13 cellular contexts compared by ENCODE assay signal in the genomic region with DNA sequence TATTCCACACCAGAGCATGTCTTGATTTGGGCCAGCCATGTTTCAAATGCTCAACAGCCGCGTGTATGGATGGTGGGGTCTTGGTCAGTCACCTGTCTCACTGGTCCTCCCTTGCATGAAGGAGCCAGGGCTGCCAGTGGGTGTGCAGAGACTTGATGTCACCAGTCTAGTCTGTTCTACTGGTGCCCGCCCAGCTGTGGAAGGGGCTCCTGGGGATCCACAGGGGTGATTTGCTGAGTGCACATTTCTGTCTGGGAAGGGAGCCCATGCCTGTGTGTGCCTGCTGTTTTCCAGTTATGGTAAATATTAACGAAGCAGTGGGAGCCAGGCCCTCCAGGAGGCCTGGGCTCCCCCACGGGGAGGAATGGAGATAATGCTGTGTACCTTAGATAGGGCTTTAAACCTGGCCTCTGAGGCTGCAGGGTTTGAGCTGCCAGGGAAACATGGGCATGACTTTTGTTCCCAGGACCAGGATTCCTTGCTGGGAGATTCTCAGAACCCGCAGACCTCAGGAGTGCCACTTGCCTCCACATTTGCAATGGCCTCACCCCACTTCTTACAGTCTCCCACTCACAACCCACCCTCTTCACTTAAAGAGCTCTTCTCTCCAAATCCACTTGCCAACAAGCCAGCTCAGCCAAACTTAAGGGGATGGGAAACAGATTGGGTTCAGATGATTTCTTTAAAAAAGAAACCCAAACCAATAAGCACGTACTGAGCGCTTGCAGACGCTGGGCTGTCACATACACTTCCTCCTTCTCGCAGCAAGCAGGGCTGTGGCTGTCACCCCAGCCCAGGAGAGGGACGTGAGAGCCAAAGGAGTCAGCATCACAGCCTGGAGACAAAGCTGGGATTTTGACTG. TPM values are rescaled to one million over a fixed set of nuclear protein-coding genes. Genes with fewer than 3 reads are reported as not detected.
DNase-seq lines count a peak whose midpoint lies in the region; ATAC-seq and TF ChIP-seq lines count a peak whose summit lies in the region.
"Had no signal": no experiment of that assay in that cellular context is flagged by ENCODE, and none has a peak within 500 bp of the region (broad histone marks: within the 10 kb centered on the region; RNA-seq: fewer than 3 reads in every experiment).

No MANE protein-coding gene starts in this region.

- intact Hi-C loops in natural killer cell (cut with micrococcal nuclease) = no loop called here
- intact Hi-C loops in activated CD4-positive, alpha-beta T cell treated with anti-CD3 and anti-CD28 coated beads, Interleukin-2, amount 10 ng/mL, durations not matched to agents 24 days and 14 days (cut with micrococcal nuclease) = no loop called here

- H3K4me3 Mint-ChIP-seq in natural killer cell = peak overlapping the region; percentile 25
- H3K4me3 Mint-ChIP-seq in activated CD4-positive, alpha-beta T cell treated with anti-CD3 and anti-CD28 coated beads, Interleukin-2, amount 10 ng/mL, durations not matched to agents 24 days and 14 days = no peak overlapping the region
- no peak overlapping the region for H3K4me3 Mint-ChIP-seq in activated naive CD8-positive, alpha-beta T cell treated with anti-CD3 and anti-CD28 coated beads for 36 hours

- peak overlapping the region; percentile 53 for H3K27ac ChIP-seq in duodenal mucosa (ENCODE audit: low read depth, low read length)

- no peaks in the 10 kb centered on the region for H3K27me3 ChIP-seq in duodenal mucosa (ENCODE audit: control insufficient read depth in 1 of 2, insufficient read depth in 2 of 2, low read length in 2 of 2)

- H3K9me3 ChIP-seq in duodenal mucosa (ENCODE audit: control insufficient read depth in 1 of 2, low read length in 2 of 2) = no peaks in the 10 kb centered on the region

- H3K9ac ChIP-seq in duodenal mucosa (ENCODE audit: low read depth in 1 of 2, low read length in 2 of 2) = peak overlapping the region; percentile 36 to 63

- no peak for TF ChIP-seq CTCF in natural killer cell (IDR thresholded peaks at IDR 0.05)

- H3K27ac Mint-ChIP-seq in natural killer cell = peak overlapping the region in 1 of 2 donors; percentile 78
- H3K27ac Mint-ChIP-seq in activated CD4-positive, alpha-beta T cell treated with anti-CD3 and anti-CD28 coated beads, Interleukin-2, amount 10 ng/mL, durations not matched to agents 24 days and 14 days = no peak overlapping the region
- H3K27ac Mint-ChIP-seq in activated naive CD8-positive, alpha-beta T cell treated with anti-CD3 and anti-CD28 coated beads for 36 hours = no peak overlapping the region
- H3K27ac Mint-ChIP-seq: IgD-negative memory B cell had no signal

- H3K36me3 ChIP-seq in duodenal mucosa (ENCODE audit: control insufficient read depth in 1 of 2, insufficient read depth in 2 of 2, low read length in 2 of 2) = no peaks in the 10 kb centered on the region

- H3K4me1 Mint-ChIP-seq in natural killer cell = peaks cover 8 to 9% of the 10 kb centered on the region in 2 donors
- H3K4me1 Mint-ChIP-seq in activated CD4-positive, alpha-beta T cell treated with anti-CD3 and anti-CD28 coated beads, Interleukin-2, amount 10 ng/mL, durations not matched to agents 24 days and 14 days = peaks cover 3% of the 10 kb centered on the region
- peaks cover 3% of the 10 kb centered on the region for H3K4me1 Mint-ChIP-seq in activated naive CD8-positive, alpha-beta T cell treated with anti-CD3 and anti-CD28 coated beads for 36 hours

- H3K4me3 ChIP-seq in duodenal mucosa (ENCODE audit: low read depth in 1 of 2, low read length in 2 of 2) = peak overlapping the region; percentile 30 to 36
- H3K4me3 ChIP-seq: smooth muscle cell had no signal

- peak; percentile 70 to 92 (median 84) for ATAC-seq in natural killer cell
- ATAC-seq: PC-3; stimulated activated naive CD8-positive, alpha-beta T cell treated with anti-CD3 and anti-CD28 coated beads, Interleukin-15, Interleukin-2, amounts not matched to agents 100 U/mL and 50 U/mL, for 24 hours had no signal

- peaks cover 39 to 42% of the 10 kb centered on the region in 2 donors for H3K4me1 ChIP-seq in duodenal mucosa (ENCODE audit: control insufficient read depth in 1 of 2, insufficient read depth in 2 of 2, low read length in 2 of 2)

- peak; percentile 12 for DNase-seq in GDM1 (lab: John Stamatoyannopoulos, UW)
- DNase-seq in NCI-H2081 treated with DMSO at 0.1 percent for 48 hours (lab: John Stamatoyannopoulos, UW) = peak; percentile 26
- no peak for DNase-seq in natural killer cell
- DNase-seq in activated CD4-positive, alpha-beta T cell treated with anti-CD3 and anti-CD28 coated beads, Interleukin-2, amount 10 ng/mL, durations not matched to agents 24 days and 14 days = no peak
- DNase-seq in activated naive CD8-positive, alpha-beta T cell treated with anti-CD3 and anti-CD28 coated beads for 36 hours = no peak
- DNase-seq in GM19238 (ENCODE audit: insufficient read length, low spot score) = no peak
- no peak for DNase-seq in NCI-H82 treated with DMSO at 0.1 percent for 48 hours (lab: John Stamatoyannopoulos, UW; ENCODE audit: unreplicated experiment)
- DNase-seq: amniotic stem cell; PC-3; stimulated activated naive CD8-positive, alpha-beta T cell treated with anti-CD3 and anti-CD28 coated beads, Interleukin-15, Interleukin-2, amounts not matched to agents 100 U/mL and 50 U/mL, for 24 hours had no signal

- H3K36me3 Mint-ChIP-seq in natural killer cell = no peaks in the 10 kb centered on the region
- H3K36me3 Mint-ChIP-seq in activated CD4-positive, alpha-beta T cell treated with anti-CD3 and anti-CD28 coated beads, Interleukin-2, amount 10 ng/mL, durations not matched to agents 24 days and 14 days (ENCODE audit: low read depth) = no peaks in the 10 kb centered on the region
- no peaks in the 10 kb centered on the region for H3K36me3 Mint-ChIP-seq in activated naive CD8-positive, alpha-beta T cell treated with anti-CD3 and anti-CD28 coated beads for 36 hours

- H3K27me3 Mint-ChIP-seq in natural killer cell (ENCODE audit: low read depth in 2 of 2) = peaks cover 5% of the 10 kb centered on the region in 2 donors
- peaks cover 19% of the 10 kb centered on the region for H3K27me3 Mint-ChIP-seq in activated CD4-positive, alpha-beta T cell treated with anti-CD3 and anti-CD28 coated beads, Interleukin-2, amount 10 ng/mL, durations not matched to agents 24 days and 14 days
- H3K27me3 Mint-ChIP-seq in activated naive CD8-positive, alpha-beta T cell treated with anti-CD3 and anti-CD28 coated beads for 36 hours = peaks cover 8% of the 10 kb centered on the region

- H3K9me3 Mint-ChIP-seq in natural killer cell = no peaks in the 10 kb centered on the region
- H3K9me3 Mint-ChIP-seq in activated CD4-positive, alpha-beta T cell treated with anti-CD3 and anti-CD28 coated beads, Interleukin-2, amount 10 ng/mL, durations not matched to agents 24 days and 14 days = no peaks in the 10 kb centered on the region
- no peaks in the 10 kb centered on the region for H3K9me3 Mint-ChIP-seq in activated naive CD8-positive, alpha-beta T cell treated with anti-CD3 and anti-CD28 coated beads for 36 hours
- H3K9me3 Mint-ChIP-seq: IgD-negative memory B cell had no signal

RNA-seq across cellular contexts. Expression of a gene that starts 54.1 kb away (rescaled TPM):
- 10 to 100 TPM in 1 of 3 donors, 1 to 10 TPM in 2; 3.6 to 27.5 (median 3.7) TPM for total RNA-seq in natural killer cell
- total RNA-seq in activated CD4-positive, alpha-beta T cell treated with anti-CD3 and anti-CD28 coated beads, Interleukin-2, amount 10 ng/mL, durations not matched to agents 24 days and 14 days = 62.9 and 64.6 TPM in 2 replicates
- total RNA-seq in activated naive CD8-positive, alpha-beta T cell treated with anti-CD3 and anti-CD28 coated beads for 36 hours = 10 to 100 TPM; 51.9 to 54.7 TPM

Comparison
In these comparisons a context has a peak if more than half of its experiments do, and no peak if none do; other contexts are left out.
1. DNase-seq: peak in GDM1 (single experiment) and NCI-H2081 treated with DMSO at 0.1 percent for 48 hours (single experiment); none in natural killer cell (single experiment), activated CD4-positive, alpha-beta T cell treated with anti-CD3 and anti-CD28 coated beads, Interleukin-2, amount 10 ng/mL, durations not matched to agents 24 days and 14 days (single experiment), activated naive CD8-positive, alpha-beta T cell treated with anti-CD3 and anti-CD28 coated beads for 36 hours (single experiment), GM19238 (single experiment) and NCI-H82 treated with DMSO at 0.1 percent for 48 hours (single experiment).